Comparison of ENCODE assay signal across 28 cellular contexts in genomic region chr11:91790873-91791468, GRCh38.
DNase-seq lines count a peak whose midpoint lies in the region; ATAC-seq and TF ChIP-seq lines count a peak whose summit lies in the region.
"Had no signal": no experiment of that assay in that cellular context is flagged by ENCODE, and none has a peak within 500 bp of the region (broad histone marks: within the 10 kb centered on the region; RNA-seq: fewer than 3 reads in every experiment).

No MANE protein-coding gene starts in this region.

- no peaks in the 10 kb centered on the region for H3K9me3 ChIP-seq in OCI-LY7 (ENCODE audit: low read length)
- H3K9me3 ChIP-seq: BE2C, prostate gland, sigmoid colon, tibial nerve had no signal

- H3K27me3 ChIP-seq in GM23338 (ENCODE audit: insufficient read depth), result no peaks in the 10 kb centered on the region
- H3K27me3 ChIP-seq: BE2C, cardiac muscle cell, sigmoid colon, tibial nerve had no signal

- H3K36me3 Mint-ChIP-seq in GM23338 (ENCODE audit: low read depth), result no peaks in the 10 kb centered on the region
- H3K36me3 Mint-ChIP-seq in activated T-helper 2 cell treated with anti-CD3 and anti-CD28 coated beads, Interferon-gamma antibody, Interleukin-2, Interleukin-4, amounts not matched to agents 10 μg/mL and 5 μg/mL and 100 μg/mL, durations not matched to agents 14 hours and 24 hours and 36 hours (ENCODE audit: low read depth), result no peaks in the 10 kb centered on the region
- H3K36me3 Mint-ChIP-seq in nephron (ENCODE audit: low read depth), result no peaks in the 10 kb centered on the region
- H3K36me3 Mint-ChIP-seq: activated naive CD8-positive, alpha-beta T cell; CD8-positive, alpha-beta memory T cell had no signal

- H3K27me3 Mint-ChIP-seq in GM23338 (ENCODE audit: insufficient read depth, low read depth, poor library complexity) (no peaks in the 10 kb centered on the region), nephron (ENCODE audit: low read depth) (no peaks in the 10 kb centered on the region)
- no peaks in the 10 kb centered on the region for H3K27me3 Mint-ChIP-seq in activated T-helper 2 cell treated with anti-CD3 and anti-CD28 coated beads, Interferon-gamma antibody, Interleukin-2, Interleukin-4, amounts not matched to agents 10 μg/mL and 5 μg/mL and 100 μg/mL, durations not matched to agents 14 hours and 24 hours and 36 hours (ENCODE audit: low read depth)
- H3K27me3 Mint-ChIP-seq: activated naive CD8-positive, alpha-beta T cell; CD8-positive, alpha-beta memory T cell had no signal

- no peaks in the 10 kb centered on the region for H3F3A ChIP-seq in GM23338 (replicated peaks; ENCODE audit: low read depth)

- peak overlapping the region; percentile 83; the same call in 1 of the 2 replicates for H2AFZ ChIP-seq in GM23338
- no peak overlapping the region for H2AFZ ChIP-seq in OCI-LY7 (ENCODE audit: low read length)

- ATAC-seq in GM23338 (no peak), GM21390 (IDR thresholded peaks at IDR 0.05; ENCODE audit: unreplicated experiment) (no peak)
- ATAC-seq: GM12878, left colon, Right ventricle myocardium inferior had no signal

- H4K20me1 ChIP-seq in GM23338 (replicated peaks; ENCODE audit: insufficient read depth), result no peaks in the 10 kb centered on the region
- no peaks in the 10 kb centered on the region for H4K20me1 ChIP-seq in OCI-LY7 (ENCODE audit: insufficient read depth, low read length)

- H3K4me3 ChIP-seq in GM23338 (no peak overlapping the region), OCI-LY7 (ENCODE audit: low read depth, low read length, poor library complexity, severe bottlenecking) (no peak overlapping the region)
- H3K4me3 ChIP-seq: cardiac muscle cell, coronary artery, GM12878, prostate gland, sigmoid colon, tibial nerve had no signal

- no peak overlapping the region for H3K27ac Mint-ChIP-seq in GM23338
- peak overlapping the region; percentile 81 for H3K27ac Mint-ChIP-seq in activated T-helper 2 cell treated with anti-CD3 and anti-CD28 coated beads, Interferon-gamma antibody, Interleukin-2, Interleukin-4, amounts not matched to agents 10 μg/mL and 5 μg/mL and 100 μg/mL, durations not matched to agents 14 hours and 24 hours and 36 hours
- peak overlapping the region; percentile 94 to 96 (median 95) for H3K27ac Mint-ChIP-seq in nephron
- H3K27ac Mint-ChIP-seq: activated naive CD8-positive, alpha-beta T cell; CD8-positive, alpha-beta memory T cell; immature natural killer cell had no signal

- POLR2A ChIA-PET in OCI-LY7 (lab: Charles Lee), result no interaction called here

- peaks cover 4% of the 10 kb centered on the region; the same call in 1 of the 2 replicates for H3K9me2 ChIP-seq in GM23338 (ENCODE audit: insufficient read depth)
- no peaks in the 10 kb centered on the region for H3K9me2 ChIP-seq in OCI-LY7 (ENCODE audit: insufficient read depth, low read length)

- H3K9me3 Mint-ChIP-seq in GM23338 (no peaks in the 10 kb centered on the region), nephron (peaks cover 2% of the 10 kb centered on the region)
- H3K9me3 Mint-ChIP-seq in activated T-helper 2 cell treated with anti-CD3 and anti-CD28 coated beads, Interferon-gamma antibody, Interleukin-2, Interleukin-4, amounts not matched to agents 10 μg/mL and 5 μg/mL and 100 μg/mL, durations not matched to agents 14 hours and 24 hours and 36 hours, result peaks cover 14% of the 10 kb centered on the region

- intact Hi-C loops in activated T-helper 2 cell treated with anti-CD3 and anti-CD28 coated beads, Interferon-gamma antibody, Interleukin-2, Interleukin-4, amounts not matched to agents 10 μg/mL and 5 μg/mL and 100 μg/mL, durations not matched to agents 14 hours and 24 hours and 36 hours (cut with micrococcal nuclease), result no loop called here
- intact Hi-C loops in OCI-LY7 (cut with micrococcal nuclease; ENCODE audit: unreplicated experiment), result no loop called here

- H3K79me2 ChIP-seq in GM23338 (replicated peaks; ENCODE audit: insufficient read depth) (no peaks in the 10 kb centered on the region), OCI-LY7 (ENCODE audit: insufficient read depth, low read depth, low read length) (no peaks in the 10 kb centered on the region)

- H3K4me2 ChIP-seq in GM23338 (no peak overlapping the region), OCI-LY7 (ENCODE audit: low read length) (no peak overlapping the region)

- no peak for TF ChIP-seq CTCF in GM23338 (conservative IDR thresholded peaks at IDR 0.05; ENCODE audit: low read depth in 2 of 2)
- TF ChIP-seq CTCF in nephron (IDR thresholded peaks at IDR 0.05; ENCODE audit: unreplicated experiment in 3 of 3), result no peak
- no peak for TF ChIP-seq CTCF in OCI-LY7 (conservative IDR thresholded peaks at IDR 0.05; ENCODE audit: low read length)

- 0 out of 2 replicates have a peak, but pooled peaks cover 2% of the 10 kb centered on the region for H3K36me3 ChIP-seq in GM23338 (ENCODE audit: insufficient read depth)
- no peaks in the 10 kb centered on the region for H3K36me3 ChIP-seq in OCI-LY7 (ENCODE audit: insufficient read depth, low read length)
- H3K36me3 ChIP-seq: BE2C, cardiac muscle cell, prostate gland, sigmoid colon, tibial nerve had no signal

- no peaks in the 10 kb centered on the region; the same call in 2 of the 3 replicates for H3K4me1 Mint-ChIP-seq in GM23338
- H3K4me1 Mint-ChIP-seq in activated T-helper 2 cell treated with anti-CD3 and anti-CD28 coated beads, Interferon-gamma antibody, Interleukin-2, Interleukin-4, amounts not matched to agents 10 μg/mL and 5 μg/mL and 100 μg/mL, durations not matched to agents 14 hours and 24 hours and 36 hours (ENCODE audit: low read depth), result peaks cover 9% of the 10 kb centered on the region
- peaks cover 41% of the 10 kb centered on the region for H3K4me1 Mint-ChIP-seq in nephron
- H3K4me1 Mint-ChIP-seq: CD8-positive, alpha-beta memory T cell; immature natural killer cell had no signal

- H3K27ac ChIP-seq in GM23338 (ENCODE audit: low read depth) (no peak overlapping the region), OCI-LY7 (ENCODE audit: low read depth, low read length, poor library complexity, severe bottlenecking) (no peak overlapping the region)
- H3K27ac ChIP-seq: cardiac muscle cell, coronary artery, epithelial cell of prostate, prostate gland, sigmoid colon, tibial nerve had no signal

- BruUV-seq in OCI-LY7 (replicated peaks; lab: Mats Ljungman, UMichigan), result no TSS peak

- no peak for DNase-seq in GM23338 (ENCODE audit: low spot score)
- peak; percentile 88 for DNase-seq in OCI-M1 (lab: John Stamatoyannopoulos, UW)
- no peak for DNase-seq in activated T-helper 2 cell treated with anti-CD3 and anti-CD28 coated beads, Interferon-gamma antibody, Interleukin-2, Interleukin-4, amounts not matched to agents 10 μg/mL and 5 μg/mL and 100 μg/mL, durations not matched to agents 14 hours and 24 hours and 36 hours (ENCODE audit: low spot score)
- DNase-seq in OCI-LY7 (ENCODE audit: low spot score), result no peak
- DNase-seq in globus pallidus (ENCODE audit: low spot score), result no peak
- DNase-seq: activated CD4-positive, alpha-beta T cell treated with anti-CD3 and anti-CD28 coated beads, Interleukin-2, amount 50 U/mL, for 4 hours; CD8-positive, alpha-beta memory T cell; effector CD8-positive, alpha-beta T cell; immature natural killer cell; KG1; left colon; MM.1S; NCI-H2029; NCI-H526 treated with DMSO at 0.1 percent for 48 hours; occipital lobe; sigmoid colon; stimulated activated CD4-positive, alpha-beta T cell treated with anti-CD3 and anti-CD28 coated beads, Interleukin-4, amount 100 ng/mL, for 24 hours had no signal

- H3K4me3 Mint-ChIP-seq in GM23338 (no peak overlapping the region), nephron (peak overlapping the region in 1 of 3 experiments; percentile 47)
- H3K4me3 Mint-ChIP-seq in activated T-helper 2 cell treated with anti-CD3 and anti-CD28 coated beads, Interferon-gamma antibody, Interleukin-2, Interleukin-4, amounts not matched to agents 10 μg/mL and 5 μg/mL and 100 μg/mL, durations not matched to agents 14 hours and 24 hours and 36 hours (ENCODE audit: low read depth), result no peak overlapping the region
- H3K4me3 Mint-ChIP-seq: activated naive CD8-positive, alpha-beta T cell; CD8-positive, alpha-beta memory T cell; immature natural killer cell had no signal

- CTCF ChIA-PET in OCI-LY7 (lab: Charles Lee; ENCODE audit: unreplicated experiment), result no interaction called here

- no peaks in the 10 kb centered on the region for H3K4me1 ChIP-seq in GM23338 (ENCODE audit: insufficient read depth)
- no peaks in the 10 kb centered on the region for H3K4me1 ChIP-seq in OCI-LY7 (ENCODE audit: insufficient read depth, low read length, poor library complexity, severe bottlenecking)
- H3K4me1 ChIP-seq: prostate gland had no signal

TF ChIP-seq in GM23338, 12 proteins besides CTCF, POLR2A, EP300 and RAD21 (continues in another document):
- no peak for TF ChIP-seq STAT1 (IDR thresholded peaks at IDR 0.05; ENCODE audit: unreplicated experiment)
- no peak for TF ChIP-seq JUNB (IDR thresholded peaks at IDR 0.05; ENCODE audit: unreplicated experiment)
- TF ChIP-seq, protein P1, sequence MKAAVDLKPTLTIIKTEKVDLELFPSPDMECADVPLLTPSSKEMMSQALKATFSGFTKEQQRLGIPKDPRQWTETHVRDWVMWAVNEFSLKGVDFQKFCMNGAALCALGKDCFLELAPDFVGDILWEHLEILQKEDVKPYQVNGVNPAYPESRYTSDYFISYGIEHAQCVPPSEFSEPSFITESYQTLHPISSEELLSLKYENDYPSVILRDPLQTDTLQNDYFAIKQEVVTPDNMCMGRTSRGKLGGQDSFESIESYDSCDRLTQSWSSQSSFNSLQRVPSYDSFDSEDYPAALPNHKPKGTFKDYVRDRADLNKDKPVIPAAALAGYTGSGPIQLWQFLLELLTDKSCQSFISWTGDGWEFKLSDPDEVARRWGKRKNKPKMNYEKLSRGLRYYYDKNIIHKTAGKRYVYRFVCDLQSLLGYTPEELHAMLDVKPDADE (IDR thresholded peaks at IDR 0.05), result no peak
- no peak for TF ChIP-seq CREB1 (CRISPR knock-in tag; IDR thresholded peaks at IDR 0.05; ENCODE audit: low read depth)
